8 cellular contexts compared by ENCODE assay signal in genomic region chr1:156114101-156114918, GRCh38. TPM values are rescaled to one million over a fixed set of nuclear protein-coding genes. Genes with fewer than 3 reads are reported as not detected.
A peak's percentile ranks its signal among the peaks of the same experiment; 100 is the strongest.
DNase-seq lines count a peak whose midpoint lies in the region; ATAC-seq and TF ChIP-seq lines count a peak whose summit lies in the region.

Gene LMNA, plus strand, starts transcription at chr1:156114711. Its CDS starts 208 bp downstream, at chr1:156114919.

- H3K27me3 ChIP-seq in CD4-positive, CD25-positive, alpha-beta regulatory T cell (ENCODE audit: control insufficient read depth, insufficient read depth, low read length): no peaks in the 10 kb centered on the region

- ATAC-seq in CD4-positive, CD25-positive, alpha-beta regulatory T cell (ENCODE audit: low read depth in 2 of 2): peak; percentile 83 to 85
- peak; percentile 61 for ATAC-seq in GM19467 (IDR thresholded peaks at IDR 0.05; ENCODE audit: unreplicated experiment)

- no peaks in the 10 kb centered on the region for H3K9me3 ChIP-seq in CD4-positive, CD25-positive, alpha-beta regulatory T cell (ENCODE audit: control insufficient read depth in 2 of 2, low read length in 2 of 2)

- no peaks in the 10 kb centered on the region for H3K36me3 Mint-ChIP-seq in CD4-positive, CD25-positive, alpha-beta regulatory T cell

- peak within 1 kb of the TSS; percentile 89 for H3K27ac ChIP-seq in CD4-positive, CD25-positive, alpha-beta regulatory T cell (ENCODE audit: insufficient read depth, low read length, poor library complexity, severe bottlenecking)

- peaks cover 34% of the 10 kb centered on the region for H3K4me1 ChIP-seq in CD4-positive, CD25-positive, alpha-beta regulatory T cell (ENCODE audit: control insufficient read depth, insufficient read depth, low read length, poor library complexity, severe bottlenecking)

- H3K27ac Mint-ChIP-seq in CD4-positive, CD25-positive, alpha-beta regulatory T cell: peak within 1 kb of the TSS; percentile 90 to 97 (median 96)

- H3K4me3 ChIP-seq in CD4-positive, CD25-positive, alpha-beta regulatory T cell (ENCODE audit: low read depth, low read length): peak within 1 kb of the TSS; percentile 92
- peak within 1 kb of the TSS; percentile 100 for H3K4me3 ChIP-seq in epithelial cell of proximal tubule (ENCODE audit: low read depth, low read length)

- peaks cover 13% of the 10 kb centered on the region for H3K27me3 Mint-ChIP-seq in CD4-positive, CD25-positive, alpha-beta regulatory T cell

- H3K4me3 Mint-ChIP-seq in CD4-positive, CD25-positive, alpha-beta regulatory T cell: peak within 1 kb of the TSS; percentile 94 to 100 (median 97)

- H3K36me3 ChIP-seq in CD4-positive, CD25-positive, alpha-beta regulatory T cell (ENCODE audit: control insufficient read depth, insufficient read depth, low read length): no peaks in the 10 kb centered on the region

- peak; percentile 68 to 82 (median 79) for DNase-seq in CD4-positive, CD25-positive, alpha-beta regulatory T cell
- DNase-seq in HUDEP-2 (lab: John Stamatoyannopoulos, UW; ENCODE audit: unreplicated experiment in 76 of 76) (peak in 74 of 76 experiments; percentile 67 to 97 (median 89)), OCI-M1 (lab: John Stamatoyannopoulos, UW) (peak; percentile 91), activated T-cell treated with anti-CD3 and anti-CD28 coated beads for 48 hours (ENCODE audit: low read depth) (peak; percentile 73), epithelial cell of proximal tubule (ENCODE audit: low read depth) (no peak), mucosa of gallbladder (ENCODE audit: low spot score) (peak; percentile 91)
- peak; percentile 56 for DNase-seq in stimulated activated CD8-positive, alpha-beta memory T cell treated with anti-CD3 and anti-CD28 coated beads, Interleukin-7, amount 100 ng/mL, for 24 hours (ENCODE audit: low read depth)

- peaks cover 5 to 31% (median 17%) of the 10 kb centered on the region in 4 donors for H3K4me1 Mint-ChIP-seq in CD4-positive, CD25-positive, alpha-beta regulatory T cell

- peaks cover 0 to 5% (median 0%) of the 10 kb centered on the region in 7 donors for H3K9me3 Mint-ChIP-seq in CD4-positive, CD25-positive, alpha-beta regulatory T cell

- TF ChIP-seq CTCF in epithelial cell of proximal tubule (conservative IDR thresholded peaks at IDR 0.05; ENCODE audit: low read depth, low read length): no peak

RNA-seq across cellular contexts. Expression of gene LMNA, which starts in this region (rescaled TPM):
- 1,807 TPM for total RNA-seq in CD4-positive, CD25-positive, alpha-beta regulatory T cell
- polyA plus RNA-seq in CD4-positive, CD25-positive, alpha-beta regulatory T cell: 100 to 1,000 TPM in 1 of 4 donors, 10 to 100 TPM in 3; 54.1 to 113 (median 83.1) TPM
- total RNA-seq in epithelial cell of proximal tubule (358 and 433 TPM in 2 replicates), mucosa of gallbladder (293 TPM)
